ENCODE assay signal across 10 cellular contexts in genomic region chr15:36831125-36831914, GRCh38.
DNase-seq lines count a peak whose midpoint lies in the region; ATAC-seq, FAIRE-seq and TF ChIP-seq lines count a peak whose summit lies in the region.
"Had no signal": no experiment of that assay in that cellular context is flagged by ENCODE, and none has a peak within 500 bp of the region (broad histone marks: within the 10 kb centered on the region; RNA-seq: fewer than 3 reads in every experiment).

No MANE protein-coding gene starts in this region.

- no peak for TF ChIP-seq CTCF in kidney epithelial cell (IDR thresholded peaks at IDR 0.05; ENCODE audit: insufficient read depth, low read length, poor library complexity, severe bottlenecking)

- no peak for TF ChIP-seq POLR2A in H54 (IDR thresholded peaks at IDR 0.05; ENCODE audit: low read depth, low read length)

- ATAC-seq in GM18517 (IDR thresholded peaks at IDR 0.05; ENCODE audit: unreplicated experiment): peak; percentile 99
- ATAC-seq in HG03575 (IDR thresholded peaks at IDR 0.05; ENCODE audit: extremely low read depth, insufficient number of reproducible peaks, low FRiP score, unreplicated experiment): peak; percentile 97
- ATAC-seq: GM23338 had no signal

- peak; percentile 30 for DNase-seq in H54 (ENCODE audit: insufficient read length, low spot score)
- peak; percentile 39 for DNase-seq in kidney epithelial cell (ENCODE audit: low read depth)
- no peak for DNase-seq in urothelium cell line (ENCODE audit: low spot score)
- DNase-seq in ureter (ENCODE audit: low spot score): no peak
- no peak for DNase-seq in NCI-H1048 (lab: John Stamatoyannopoulos, UW)
- no peak for DNase-seq in NCI-H1105 treated with DMSO at 0.1 percent for 48 hours (lab: John Stamatoyannopoulos, UW)
- DNase-seq: activated naive CD4-positive, alpha-beta T cell treated with Interleukin-2 at 50 U/mL for 16 hours had no signal

- H3K4me3 ChIP-seq in kidney epithelial cell (ENCODE audit: low read depth, low read length): no peak overlapping the region
- H3K4me3 ChIP-seq: GM23338 had no signal

- no peaks in the 10 kb centered on the region for H3K36me3 ChIP-seq in kidney epithelial cell (ENCODE audit: control insufficient read depth, insufficient read depth, low read length)

- H3K27me3 ChIP-seq in kidney epithelial cell (ENCODE audit: control insufficient read depth, insufficient read depth, low read length): no peaks in the 10 kb centered on the region

- FAIRE-seq in H54 (lab: Jason Lieb, UNC) (peak; percentile 90), urothelium cell line (lab: Jason Lieb, UNC) (no peak)

Comparison
In these comparisons a context has a peak if more than half of its experiments do, and no peak if none do; other contexts are left out.
1. DNase-seq: peak in H54 (single experiment) and kidney epithelial cell (single experiment); none in urothelium cell line (single experiment), ureter (single experiment), NCI-H1048 (single experiment) and NCI-H1105 treated with DMSO at 0.1 percent for 48 hours (single experiment).